Comparison of ENCODE assay signal across 26 cellular contexts in genomic region chr20:55533601-55534000, GRCh38.
"Had no signal": no experiment of that assay in that cellular context is flagged by ENCODE, and none has a peak within 500 bp of the region (broad histone marks: within the 10 kb centered on the region; RNA-seq: fewer than 3 reads in every experiment).

No MANE protein-coding gene starts in this region.

- H3K4me1 ChIP-seq: stomach, testis, thyroid gland, tibial artery, upper lobe of left lung, upper lobe of right lung, uterus, vagina had no signal

- ATAC-seq: stimulated activated effector memory CD8-positive, alpha-beta T cell treated with anti-CD3 and anti-CD28 coated beads, Interleukin-12 subunit alpha, Interleukin-12 subunit beta, amount 100 ng/mL, for 72 hours; stimulated activated memory B cell treated with anti-CD40 and anti-IgM and Interleukin-4, amounts not matched to agents 10 μg/mL and 1 μg/mL and 100 μg/mL, for 72 hours; stimulated activated naive B cell treated with anti-CD40 and anti-IgM and Interleukin-4, amounts not matched to agents 10 μg/mL and 1 μg/mL and 100 μg/mL, for 72 hours; stimulated activated naive CD8-positive, alpha-beta T cell treated with anti-CD3 and anti-CD28 coated beads, Interleukin-15, amount 100 ng/mL, for 72 hours; stimulated activated naive CD8-positive, alpha-beta T cell treated with anti-CD3 and anti-CD28 coated beads, Interleukin-15, Interleukin-2, amounts not matched to agents 100 U/mL and 50 U/mL, for 24 hours; upper lobe of right lung had no signal

- H3K36me3 ChIP-seq: stomach, suprapubic skin, thoracic aorta, thyroid gland, tibial artery, tibial nerve, transverse colon, upper lobe of left lung, upper lobe of right lung, uterus, vagina had no signal

- H3K9me3 ChIP-seq: stomach, suprapubic skin, testis, thoracic aorta, thyroid gland, tibial artery, tibial nerve, transverse colon, upper lobe of left lung, upper lobe of right lung, uterus, vagina had no signal

- H3K27ac ChIP-seq: stomach, suprapubic skin, testis, thoracic aorta, thyroid gland, tibial artery, tibial nerve, transverse colon, upper lobe of left lung, upper lobe of right lung, uterus, vagina had no signal

- H3K4me3 ChIP-seq: stomach, suprapubic skin, testis, thoracic aorta, thyroid gland, tibial artery, tibial nerve, transverse colon, upper lobe of left lung, upper lobe of right lung, uterus, vagina had no signal

- DNase-seq: stimulated activated CD4-positive, alpha-beta T cell treated with anti-CD3 and anti-CD28 coated beads, Interleukin-2, amount 100 ng/mL, for 48 hours; stimulated activated CD4-positive, alpha-beta T cell treated with anti-CD3 and anti-CD28 coated beads, Interleukin-4, amount 100 ng/mL, for 1 hour; stimulated activated CD4-positive, alpha-beta T cell treated with anti-CD3 and anti-CD28 coated beads, Interleukin-4, amount 100 ng/mL, for 24 hours; stimulated activated CD4-positive, alpha-beta T cell treated with anti-CD3 and anti-CD28 coated beads, Interleukin-4, amount 100 ng/mL, for 4 hours; stimulated activated CD8-positive, alpha-beta memory T cell treated with anti-CD3 and anti-CD28 coated beads, Interleukin-4, amount 100 ng/mL, for 48 hours; stimulated activated naive B cell treated with anti-CD40 and anti-IgM and Interleukin-4, amounts not matched to agents 10 μg/mL and 1 μg/mL and 100 μg/mL, for 72 hours; stimulated activated naive CD4-positive, alpha-beta T cell; stimulated activated naive CD4-positive, alpha-beta T cell treated with Interleukin-2 at 50 U/mL for 16 hours; stimulated activated naive CD8-positive, alpha-beta T cell treated with anti-CD3 and anti-CD28 coated beads, Interleukin-15, amount 100 ng/mL, for 72 hours; stimulated activated naive CD8-positive, alpha-beta T cell treated with anti-CD3 and anti-CD28 coated beads, Interleukin-15, Interleukin-2, amounts not matched to agents 100 U/mL and 50 U/mL, for 24 hours; stomach; substantia nigra; testis; thyroid gland; tibial artery; transverse colon; trophoblast cell; upper lobe of left lung; upper lobe of right lung; uterus had no signal

- H3K27me3 ChIP-seq: stomach, suprapubic skin, testis, thyroid gland, tibial artery, tibial nerve, transverse colon, upper lobe of left lung, upper lobe of right lung, uterus, vagina had no signal
